7 cellular contexts compared by ENCODE assay signal in genomic region chr3:171049831-171050444, GRCh38. TPM values are rescaled to one million over a fixed set of nuclear protein-coding genes. Genes with fewer than 3 reads are reported as not detected.
DNase-seq lines count a peak whose midpoint lies in the region; ATAC-seq, FAIRE-seq and TF ChIP-seq lines count a peak whose summit lies in the region.

No MANE protein-coding gene starts in this region.

- in situ Hi-C loops in gastrocnemius medialis (cut with MboI; ENCODE audit: low sequenced_read_pairs in 4 of 4) = loop anchor here in 1 of 4 donors (10.0 kb wide), 1 partner anchor 515 kb away; no protein-coding TSS in a partner anchor

- no peaks in the 10 kb centered on the region for H3K36me3 ChIP-seq in GM06990 (ENCODE audit: control insufficient read depth, insufficient read depth, low read length)
- H3K36me3 ChIP-seq in adrenal gland (replicated peaks in 1 of 2) = no peaks in the 10 kb centered on the region
- no peaks in the 10 kb centered on the region for H3K36me3 ChIP-seq in left ventricle myocardium inferior
- no peaks in the 10 kb centered on the region for H3K36me3 ChIP-seq in gastrocnemius medialis

- peak; percentile 81 for ATAC-seq in GM21528 (IDR thresholded peaks at IDR 0.05; ENCODE audit: low FRiP score, unreplicated experiment)
- ATAC-seq in gastrocnemius medialis = peak; percentile 56 to 58

- intact Hi-C loops in adrenal gland (cut with DNase I) (loop anchor here (10.0 kb wide), 2 partner anchors 135 to 515 kb away; no protein-coding TSS in a partner anchor), left ventricle myocardium inferior (cut with micrococcal nuclease) (loop anchor here (10.0 kb wide), 1 partner anchor 515 kb away; no protein-coding TSS in a partner anchor), gastrocnemius medialis (cut with DNase I; ENCODE audit: low total_unique reads) (loop anchor here (2.0 kb wide), 1 partner anchor 515 kb away; no protein-coding TSS in a partner anchor)

- peak; percentile 58 for TF ChIP-seq CTCF in GM06990 (IDR thresholded peaks at IDR 0.05; ENCODE audit: insufficient read depth, low read length, poor library complexity, severe bottlenecking)
- peak; percentile 52 to 77 (median 69) for TF ChIP-seq CTCF in adrenal gland (IDR thresholded peaks at IDR 0.05)
- TF ChIP-seq CTCF in left ventricle myocardium inferior (IDR thresholded peaks at IDR 0.05; ENCODE audit: borderline replicate concordance) = peak; percentile 72
- TF ChIP-seq CTCF in gastrocnemius medialis (IDR thresholded peaks at IDR 0.05 in 4 of 5, conservative IDR thresholded peaks at IDR 0.05 in 1 of 5) = peak in 4 of 5 experiments; percentile 29 to 58 (median 44)

- H3K9me3 ChIP-seq in adrenal gland (replicated peaks in 1 of 3) (no peaks in the 10 kb centered on the region), left ventricle myocardium inferior (replicated peaks) (no peaks in the 10 kb centered on the region), gastrocnemius medialis (no peaks in the 10 kb centered on the region)

- WGBS in adrenal gland, 4 donors = 30 to 37% (median 34%) methylated on average over 5 to 6 of the region's 6 CpGs

- no peak for TF ChIP-seq POLR2A in adrenal gland (IDR thresholded peaks at IDR 0.05)
- no peak for TF ChIP-seq POLR2A in gastrocnemius medialis (IDR thresholded peaks at IDR 0.05)

- H3K27me3 ChIP-seq in GM06990 (replicated peaks; ENCODE audit: control insufficient read depth, insufficient read depth, low read length) (no peaks in the 10 kb centered on the region), adrenal gland (no peaks in the 10 kb centered on the region), left ventricle myocardium inferior (ENCODE audit: low read depth) (no peaks in the 10 kb centered on the region), gastrocnemius medialis (no peaks in the 10 kb centered on the region)

- no peak overlapping the region for H3K27ac ChIP-seq in adrenal gland
- no peak overlapping the region for H3K27ac ChIP-seq in left ventricle myocardium inferior (replicated peaks)
- no peak overlapping the region for H3K27ac ChIP-seq in gastrocnemius medialis

- DNase-seq in GM06990 (ENCODE audit: extremely low read depth, insufficient read length) = no peak
- DNase-seq in HUDEP-2 (lab: John Stamatoyannopoulos, UW; ENCODE audit: unreplicated experiment in 76 of 76) = peak in 44 of 76 experiments; percentile 2 to 51 (median 25)
- peak; percentile 75 for DNase-seq in RCC 7860 (ENCODE audit: low spot score)
- DNase-seq in adrenal gland = peak; percentile 40 to 74 (median 62)
- peak; percentile 23 for DNase-seq in left ventricle myocardium inferior
- no peak for DNase-seq in gastrocnemius medialis

- no peak overlapping the region for H3K4me3 ChIP-seq in GM06990 (replicated peaks; ENCODE audit: low read depth, low read length)
- no peak overlapping the region for H3K4me3 ChIP-seq in adrenal gland
- H3K4me3 ChIP-seq in left ventricle myocardium inferior = no peak overlapping the region
- no peak overlapping the region for H3K4me3 ChIP-seq in gastrocnemius medialis

- peak; percentile 70 for FAIRE-seq in RCC 7860 (lab: Jason Lieb, UNC)

- H3K4me1 ChIP-seq in adrenal gland (replicated peaks in 1 of 2) (peaks cover 0 to 5% of the 10 kb centered on the region in 2 donors), left ventricle myocardium inferior (no peaks in the 10 kb centered on the region), gastrocnemius medialis (no peaks in the 10 kb centered on the region)

RNA-seq across cellular contexts. Expression of gene SLC2A2, which starts 23.4 kb away (rescaled TPM):
- total RNA-seq in adrenal gland (under 1 TPM in 1 of 8 donors, not detected in 7; 0.22 TPM), left ventricle myocardium inferior (not detected), gastrocnemius medialis (under 1 TPM in 2 of 4 donors, not detected in 2; 0.26 to 0.51 TPM)
- not detected for polyA plus RNA-seq in adrenal gland

Comparison
In these comparisons a context has a peak if more than half of its experiments do, and no peak if none do; other contexts are left out.
1. DNase-seq: peak in HUDEP-2 (44 of 76), RCC 7860 (single experiment), adrenal gland (7 of 7) and left ventricle myocardium inferior (single experiment); none in GM06990 (single experiment) and gastrocnemius medialis (0 of 2).
2. Peak in every context shown above with its lines, with median percentiles within 50 percentile points of each other: CTCF ChIP-seq.